ENCODE assay signal across 24 cellular contexts in the genomic region with DNA sequence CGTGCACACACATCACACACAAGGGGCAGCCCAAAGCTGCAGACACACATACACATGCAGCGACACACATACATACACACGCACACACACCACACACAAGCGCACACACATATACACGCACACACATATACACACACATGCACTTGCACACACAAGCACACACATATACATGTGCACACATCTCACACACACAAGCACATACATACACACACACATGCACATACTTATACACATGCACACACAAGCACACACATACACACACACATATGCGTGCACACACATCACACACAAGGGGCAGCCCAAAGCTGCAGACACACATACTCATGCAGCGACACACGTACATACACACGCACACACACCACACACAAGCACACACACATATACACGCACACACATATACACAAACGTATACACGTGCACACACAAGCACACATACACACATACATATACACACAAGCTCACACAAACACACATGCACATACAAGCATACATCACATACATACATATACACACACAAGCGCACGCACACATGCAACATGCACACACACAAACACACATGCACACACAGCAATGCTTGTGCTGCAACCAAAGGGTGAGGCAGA.
DNase-seq lines count a peak whose midpoint lies in the region; ATAC-seq, FAIRE-seq and TF ChIP-seq lines count a peak whose summit lies in the region.
"Had no signal": no experiment of that assay in that cellular context is flagged by ENCODE, and none has a peak within 500 bp of the region (broad histone marks: within the 10 kb centered on the region; RNA-seq: fewer than 3 reads in every experiment).

No MANE protein-coding gene starts in this region.

- H3K27me3 ChIP-seq in HepG2 (ENCODE audit: control insufficient read depth in 1 of 2, insufficient read depth in 2 of 2, low read length in 2 of 2) (peaks cover 0 to 32% of the 10 kb centered on the region in 2 experiments; a peak in 3 of 5 replicates), right lobe of liver (no peaks in the 10 kb centered on the region), astrocyte (ENCODE audit: insufficient read depth, low read length) (no peaks in the 10 kb centered on the region), osteoblast (ENCODE audit: insufficient read depth, low read length) (no peaks in the 10 kb centered on the region)

- POLR2A ChIA-PET in HepG2 (lab: Yijun Ruan, JAX) = no interaction called here

- H3K4me1 Mint-ChIP-seq in astrocyte (ENCODE audit: low read depth, unreplicated experiment) = no peaks in the 10 kb centered on the region

- H3K79me2 ChIP-seq in HepG2 (ENCODE audit: insufficient read depth, low read length) = no peaks in the 10 kb centered on the region
- no peaks in the 10 kb centered on the region for H3K79me2 ChIP-seq in astrocyte (ENCODE audit: insufficient read depth, low read length)
- H3K79me2 ChIP-seq in osteoblast (ENCODE audit: insufficient read depth, low read length) = no peaks in the 10 kb centered on the region

- H3K27me3 Mint-ChIP-seq in astrocyte (ENCODE audit: low read depth, unreplicated experiment) = peaks cover 31% of the 10 kb centered on the region

- H3K4me3 Mint-ChIP-seq in astrocyte (ENCODE audit: unreplicated experiment) = no peak overlapping the region
- H3K4me3 Mint-ChIP-seq: CD4-positive, alpha-beta T cell had no signal

- 74% methylated on average over 12 of the region's 14 CpGs for WGBS in HepG2 (ENCODE audit: low lambda C conversion rate)
- 92% methylated on average over 7 of the region's 14 CpGs for WGBS in right lobe of liver (ENCODE audit: insufficient coverage, low coverage, low lambda C conversion rate, missing lambda C conversion rate)

- no peak overlapping the region for H3K27ac Mint-ChIP-seq in astrocyte (ENCODE audit: unreplicated experiment)
- H3K27ac Mint-ChIP-seq: CD4-positive, alpha-beta T cell had no signal

- ATAC-seq in HepG2 (no peak), right lobe of liver (no peak), GM19328 (IDR thresholded peaks at IDR 0.05; ENCODE audit: unreplicated experiment) (no peak)
- ATAC-seq: HCT116, PC-3 had no signal

- no peaks in the 10 kb centered on the region for H3K36me3 Mint-ChIP-seq in astrocyte (ENCODE audit: low read depth, unreplicated experiment)

- CTCF ChIA-PET in HepG2 (lab: Yijun Ruan, JAX; ENCODE audit: low intra/inter-chr PET ratio, low total read pairs) = no interaction called here

- H2AFZ ChIP-seq in HepG2 (ENCODE audit: low read length) = no peak overlapping the region
- H2AFZ ChIP-seq in astrocyte (ENCODE audit: low read depth, low read length) = no peak overlapping the region
- H2AFZ ChIP-seq in osteoblast (ENCODE audit: low read length) = no peak overlapping the region

- H3K4me2 ChIP-seq in HepG2 (ENCODE audit: low read depth, low read length) = no peak overlapping the region
- no peak overlapping the region for H3K4me2 ChIP-seq in astrocyte (ENCODE audit: low read length)
- H3K4me2 ChIP-seq in osteoblast (ENCODE audit: insufficient read depth, low read length) = no peak overlapping the region
- H3K4me2 ChIP-seq: SK-N-SH had no signal

- no peak for DNase-seq in HepG2 (ENCODE audit: low spot score)
- no peak for DNase-seq in right lobe of liver
- DNase-seq in astrocyte (ENCODE audit: low read depth) = no peak
- DNase-seq in islet precursor cell = peak; percentile 22
- DNase-seq in UCSD-AML1 (lab: John Stamatoyannopoulos, UW; ENCODE audit: unreplicated experiment) = no peak
- no peak for DNase-seq in osteoblast (ENCODE audit: insufficient read length, low spot score, missing footprints)
- DNase-seq: ACHN; CD4-positive, alpha-beta T cell; DMS53; NCI-H1105; NCI-H1436 treated with DMSO at 0.1 percent for 48 hours; NCI-H1930; NCI-H2107; NCI-H446; NCI-H524 treated with DMSO at 0.1 percent for 48 hours; NCI-H774; NK-92 treated with Interleukin-12 subunit alpha and Interleukin-12 subunit beta, amount 100 ng/mL, for 24 hours; PC-3; SK-N-SH; SW 1271 had no signal

- H4K20me1 ChIP-seq in HepG2 (ENCODE audit: insufficient read depth, low read length) (no peaks in the 10 kb centered on the region), astrocyte (ENCODE audit: insufficient read depth, low read length) (no peaks in the 10 kb centered on the region), osteoblast (ENCODE audit: insufficient read depth, low read length) (no peaks in the 10 kb centered on the region)

- TF ChIP-seq EP300 in HepG2 (IDR thresholded peaks at IDR 0.05; ENCODE audit: low read depth in 2 of 2, low read length in 2 of 2) (no peak), HepG2 (CRISPR knock-in tag; IDR thresholded peaks at IDR 0.05; ENCODE audit: borderline replicate concordance) (no peak)

- TF ChIP-seq RAD21 in HepG2 (CRISPR knock-in tag; IDR thresholded peaks at IDR 0.05) = no peak

- in situ Hi-C loops in HepG2 (cut with HindIII; ENCODE audit: extremely low pct_ligation_motif_present, low pct_unique_long_range_greater_than_20kb) = no loop called here

- H3K4me3 ChIP-seq in HepG2 (replicated peaks in 1 of 3; ENCODE audit: insufficient read depth in 1 of 3, low read depth in 2 of 3, low read length in 3 of 3) = no peak overlapping the region
- H3K4me3 ChIP-seq in right lobe of liver = no peak overlapping the region
- H3K4me3 ChIP-seq in astrocyte (ENCODE audit: insufficient read depth, low read depth, low read length) = no peak overlapping the region
- H3K4me3 ChIP-seq in osteoblast (ENCODE audit: insufficient read depth, low read length) = no peak overlapping the region

- H3K9ac ChIP-seq in HepG2 (ENCODE audit: insufficient read depth, low read depth, low read length) (no peak overlapping the region), astrocyte (ENCODE audit: low read length) (no peak overlapping the region)
- H3K9ac ChIP-seq: SK-N-SH had no signal

- H3K27ac ChIP-seq in HepG2 (ENCODE audit: extremely low read length, insufficient read depth, low read length) (no peak overlapping the region), right lobe of liver (no peak overlapping the region), astrocyte (ENCODE audit: low read depth, low read length) (no peak overlapping the region), osteoblast (ENCODE audit: low read depth, low read length) (no peak overlapping the region)
- H3K27ac ChIP-seq: 22Rv1 had no signal

- H3K4me1 ChIP-seq in HepG2 (ENCODE audit: insufficient read depth, low read length) (no peaks in the 10 kb centered on the region), right lobe of liver (no peaks in the 10 kb centered on the region), astrocyte (ENCODE audit: insufficient read depth, low read length) (no peaks in the 10 kb centered on the region), osteoblast (ENCODE audit: insufficient read depth, low read length) (no peaks in the 10 kb centered on the region)

- H3K9me3 Mint-ChIP-seq in astrocyte (ENCODE audit: unreplicated experiment) = no peaks in the 10 kb centered on the region
- H3K9me3 Mint-ChIP-seq: CD4-positive, alpha-beta T cell had no signal

- TF ChIP-seq POLR2A in HepG2 (IDR thresholded peaks at IDR 0.05; ENCODE audit: insufficient read depth in 1 of 2, low read depth in 2 of 2, low read length in 2 of 2) = no peak
- TF ChIP-seq POLR2A in right lobe of liver (IDR thresholded peaks at IDR 0.05) = no peak

- H3K36me3 ChIP-seq in HepG2 (replicated peaks in 1 of 2; ENCODE audit: control insufficient read depth in 1 of 2, insufficient read depth in 2 of 2, low read length in 2 of 2) (no peaks in the 10 kb centered on the region), right lobe of liver (no peaks in the 10 kb centered on the region), astrocyte (ENCODE audit: insufficient read depth, low read length) (no peaks in the 10 kb centered on the region), osteoblast (ENCODE audit: insufficient read depth, low read length) (no peaks in the 10 kb centered on the region)

- TF ChIP-seq CTCF in HepG2 (CRISPR knock-in tag; IDR thresholded peaks at IDR 0.05) = no peak
- TF ChIP-seq CTCF in right lobe of liver (IDR thresholded peaks at IDR 0.05) = no peak
- TF ChIP-seq CTCF in astrocyte (IDR thresholded peaks at IDR 0.05; ENCODE audit: insufficient read depth, low read depth, low read length) = no peak
- TF ChIP-seq CTCF in osteoblast (IDR thresholded peaks at IDR 0.05; ENCODE audit: extremely low read depth, low read depth, low read length) = no peak

- BruUV-seq in HepG2 (replicated peaks; lab: Mats Ljungman, UMichigan) = no TSS peak

- FAIRE-seq in HepG2 (lab: Jason Lieb, UNC) (peak; percentile 40), astrocyte (lab: Jason Lieb, UNC) (peak; percentile 17)
- FAIRE-seq: G401.6 had no signal

- H3K9me3 ChIP-seq in HepG2 (ENCODE audit: low read length) (no peaks in the 10 kb centered on the region), right lobe of liver (no peaks in the 10 kb centered on the region), astrocyte (ENCODE audit: insufficient read depth, low read depth, low read length) (peaks cover 5% of the 10 kb centered on the region), osteoblast (ENCODE audit: low read depth, low read length) (no peaks in the 10 kb centered on the region)
- H3K9me3 ChIP-seq: SK-N-SH had no signal

- intact Hi-C loops in HepG2 (cut with micrococcal nuclease; ENCODE audit: unreplicated experiment) (no loop called here), right lobe of liver (cut with DNase I) (no loop called here)

TF ChIP-seq in HepG2, 621 proteins besides CTCF, POLR2A, EP300 and RAD21:
- TF ChIP-seq ARNT (IDR thresholded peaks at IDR 0.05) = 0 out of 2 replicates have a peak, but pooled peaks have one; percentile 65
- TF ChIP-seq NONO (IDR thresholded peaks at IDR 0.05) = 0 out of 2 replicates have a peak, but pooled peaks have one; percentile 25
- no peak for TF ChIP-seq NONO (CRISPR knock-in tag; conservative IDR thresholded peaks at IDR 0.05)
- no peak for TF ChIP-seq ZNF75D (CRISPR knock-in tag; IDR thresholded peaks at IDR 0.05; ENCODE audit: borderline replicate concordance)
